Comparison of ENCODE assay signal across 17 cellular contexts in the genomic region with DNA sequence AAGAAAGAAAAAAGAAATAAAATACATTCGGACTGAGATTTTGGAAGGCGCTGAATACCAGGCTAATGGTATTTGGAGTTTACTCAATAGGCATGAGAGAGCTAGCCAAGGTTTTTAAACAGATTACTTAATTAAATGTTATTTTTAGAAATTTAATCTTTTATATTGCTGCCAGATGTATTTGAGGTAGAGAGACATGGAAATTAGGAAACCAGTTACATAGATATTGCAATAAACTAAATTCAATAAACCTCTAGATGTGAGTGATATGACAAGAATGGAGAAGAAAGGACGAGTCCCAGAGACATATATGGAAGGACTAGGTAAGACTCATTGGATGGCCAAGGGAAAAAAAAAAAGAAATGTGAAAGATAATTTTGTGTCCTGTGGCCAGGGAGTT. TPM values are rescaled to one million over a fixed set of nuclear protein-coding genes. Genes with fewer than 3 reads are reported as not detected.
A peak's percentile ranks its signal among the peaks of the same experiment; 100 is the strongest.
DNase-seq lines count a peak whose midpoint lies in the region; ATAC-seq and TF ChIP-seq lines count a peak whose summit lies in the region.
"Had no signal": no experiment of that assay in that cellular context is flagged by ENCODE, and none has a peak within 500 bp of the region (broad histone marks: within the 10 kb centered on the region; RNA-seq: fewer than 3 reads in every experiment).

No MANE protein-coding gene starts in this region.

- H3K27me3 Mint-ChIP-seq in natural killer cell (ENCODE audit: low read depth in 2 of 2), result no peaks in the 10 kb centered on the region
- H3K27me3 Mint-ChIP-seq in natural killer cell treated with Interleukin-12 subunit alpha and Interleukin-12 subunit beta and Interleukin-15 and Interleukin-18, amount 100 ng/mL, for 72 hours, result peaks cover 0 to 2% of the 10 kb centered on the region in 2 donors
- H3K27me3 Mint-ChIP-seq in effector memory CD8-positive, alpha-beta T cell, result no peaks in the 10 kb centered on the region
- H3K27me3 Mint-ChIP-seq: CD4-positive, CD25-positive, alpha-beta regulatory T cell had no signal

- H3K9ac ChIP-seq in SK-N-SH, result no peak overlapping the region
- H3K9ac ChIP-seq: BLaER1 treated with 17β-estradiol and CSF1 and Interleukin-3, amounts not matched to agents 10 nM and 100 nM; GM23248 had no signal

- no peak for TF ChIP-seq EP300 in SK-N-SH (IDR thresholded peaks at IDR 0.05; ENCODE audit: borderline replicate concordance in 1 of 2, low read depth in 1 of 2, low read length in 1 of 2)

- H4K20me1 ChIP-seq in SK-N-SH (ENCODE audit: insufficient read depth), result no peaks in the 10 kb centered on the region
- H4K20me1 ChIP-seq: BLaER1 treated with 17β-estradiol and CSF1 and Interleukin-3, amounts not matched to agents 10 nM and 100 nM had no signal

- no peak overlapping the region for H3K4me3 Mint-ChIP-seq in natural killer cell
- no peak overlapping the region for H3K4me3 Mint-ChIP-seq in natural killer cell treated with Interleukin-12 subunit alpha and Interleukin-12 subunit beta and Interleukin-15 and Interleukin-18, amount 100 ng/mL, for 72 hours
- H3K4me3 Mint-ChIP-seq in effector memory CD8-positive, alpha-beta T cell, result no peak overlapping the region

- H3K9me2 ChIP-seq in SK-N-SH, result no peaks in the 10 kb centered on the region

- no peaks in the 10 kb centered on the region for H3K4me1 Mint-ChIP-seq in natural killer cell
- peaks cover 0 to 3% of the 10 kb centered on the region in 2 donors for H3K4me1 Mint-ChIP-seq in natural killer cell treated with Interleukin-12 subunit alpha and Interleukin-12 subunit beta and Interleukin-15 and Interleukin-18, amount 100 ng/mL, for 72 hours (ENCODE audit: low read depth in 2 of 2)
- peaks cover 0 to 4% of the 10 kb centered on the region in 2 donors for H3K4me1 Mint-ChIP-seq in effector memory CD8-positive, alpha-beta T cell (ENCODE audit: low read depth in 2 of 2)

- CTCF ChIA-PET in SK-N-SH (lab: Yijun Ruan, JAX), result no interaction called here

- no peaks in the 10 kb centered on the region for H3K9me3 ChIP-seq in SK-N-SH
- H3K9me3 ChIP-seq: Caco-2, HAP-1 had no signal

- intact Hi-C loops in natural killer cell (cut with micrococcal nuclease), result no loop called here

- no peaks in the 10 kb centered on the region for H3K79me2 ChIP-seq in SK-N-SH (ENCODE audit: insufficient read depth)

- H3K36me3 Mint-ChIP-seq in natural killer cell, result no peaks in the 10 kb centered on the region
- peaks cover 6% of the 10 kb centered on the region for H3K36me3 Mint-ChIP-seq in natural killer cell treated with Interleukin-12 subunit alpha and Interleukin-12 subunit beta and Interleukin-15 and Interleukin-18, amount 100 ng/mL, for 72 hours
- peaks cover 69% of the 10 kb centered on the region for H3K36me3 Mint-ChIP-seq in effector memory CD8-positive, alpha-beta T cell (ENCODE audit: insufficient read depth)

- H3K27me3 ChIP-seq in SK-N-SH (ENCODE audit: insufficient read depth), result no peaks in the 10 kb centered on the region
- H3K27me3 ChIP-seq: BLaER1 treated with 17β-estradiol and CSF1 and Interleukin-3, amounts not matched to agents 10 nM and 100 nM had no signal

- no peaks in the 10 kb centered on the region for H3K9me3 Mint-ChIP-seq in natural killer cell
- H3K9me3 Mint-ChIP-seq in natural killer cell treated with Interleukin-12 subunit alpha and Interleukin-12 subunit beta and Interleukin-15 and Interleukin-18, amount 100 ng/mL, for 72 hours, result no peaks in the 10 kb centered on the region
- no peaks in the 10 kb centered on the region for H3K9me3 Mint-ChIP-seq in effector memory CD8-positive, alpha-beta T cell
- H3K9me3 Mint-ChIP-seq: CD4-positive, CD25-positive, alpha-beta regulatory T cell had no signal

- H3K27ac ChIP-seq in SK-N-SH (ENCODE audit: low read depth in 2 of 2, low read length in 1 of 2), result no peak overlapping the region
- H3K27ac ChIP-seq: 22Rv1; BLaER1 treated with 17β-estradiol and CSF1 and Interleukin-3, amounts not matched to agents 10 nM and 100 nM; GM23248 had no signal

- no peak overlapping the region for H3K4me2 ChIP-seq in SK-N-SH
- H3K4me2 ChIP-seq: BLaER1 treated with 17β-estradiol and CSF1 and Interleukin-3, amounts not matched to agents 10 nM and 100 nM had no signal

- DNase-seq in natural killer cell (no peak), SK-N-SH (peak; percentile 5), midbrain (lab: John Stamatoyannopoulos, UW) (no peak), DMS79 treated with DMSO at 0.1 percent for 48 hours (lab: John Stamatoyannopoulos, UW) (no peak), MV-4-11 (lab: John Stamatoyannopoulos, UW) (no peak)
- DNase-seq in natural killer cell treated with Interleukin-12 subunit alpha and Interleukin-12 subunit beta and Interleukin-15 and Interleukin-18, amount 100 ng/mL, for 72 hours (ENCODE audit: low spot score), result no peak
- no peak for DNase-seq in effector memory CD8-positive, alpha-beta T cell
- no peak for DNase-seq in activated CD8-positive, alpha-beta memory T cell treated with anti-CD3 and anti-CD28 coated beads, Interleukin-2, amount 50 U/mL, for 4 hours
- DNase-seq: Caco-2; CD4-positive, CD25-positive, alpha-beta regulatory T cell; DMS153; DMS79; GF-D8; GM23248 had no signal

- H3K36me3 ChIP-seq in SK-N-SH (replicated peaks in 1 of 2; ENCODE audit: control insufficient read depth in 1 of 2, insufficient read depth in 2 of 2, low read length in 1 of 2), result peaks cover 0 to 8% of the 10 kb centered on the region in 2 experiments
- H3K36me3 ChIP-seq: HAP-1 had no signal

- POLR2A ChIA-PET in SK-N-SH (lab: Yijun Ruan, JAX), result no interaction called here

- no peak overlapping the region for H3K4me3 ChIP-seq in SK-N-SH (ENCODE audit: low read depth in 2 of 2, low read length in 1 of 2)
- H3K4me3 ChIP-seq: BLaER1 treated with 17β-estradiol and CSF1 and Interleukin-3, amounts not matched to agents 10 nM and 100 nM; GM23248; HAP-1 had no signal

- no peak for TF ChIP-seq CTCF in natural killer cell (IDR thresholded peaks at IDR 0.05)
- TF ChIP-seq CTCF in SK-N-SH (IDR thresholded peaks at IDR 0.05), result no peak

- WGBS in SK-N-SH (ENCODE audit: low lambda C conversion rate), result 34% methylated on average over 3 of the region's 3 CpGs

- H3K4me1 ChIP-seq in SK-N-SH (ENCODE audit: control insufficient read depth in 1 of 2, insufficient read depth in 2 of 2, low read depth in 1 of 2, low read length in 1 of 2), result no peaks in the 10 kb centered on the region
- H3K4me1 ChIP-seq: Caco-2, HAP-1 had no signal

- H2AFZ ChIP-seq in SK-N-SH (ENCODE audit: low read depth), result no peak overlapping the region
- H2AFZ ChIP-seq: GM23248 had no signal

- no peaks in the 10 kb centered on the region for H3F3A ChIP-seq in SK-N-SH (replicated peaks; ENCODE audit: insufficient read depth)

- ATAC-seq in natural killer cell, result no peak
- no peak for ATAC-seq in natural killer cell treated with Interleukin-12 subunit alpha and Interleukin-12 subunit beta and Interleukin-15 and Interleukin-18, amount 100 ng/mL, for 72 hours
- no peak for ATAC-seq in effector memory CD8-positive, alpha-beta T cell (replicated peaks)

- no peak for TF ChIP-seq RAD21 in SK-N-SH (IDR thresholded peaks at IDR 0.05; ENCODE audit: low read length)

- peak overlapping the region; percentile 13 to 71 for H3K27ac Mint-ChIP-seq in natural killer cell
- H3K27ac Mint-ChIP-seq in natural killer cell treated with Interleukin-12 subunit alpha and Interleukin-12 subunit beta and Interleukin-15 and Interleukin-18, amount 100 ng/mL, for 72 hours, result peak overlapping the region in 1 of 2 donors; percentile 19
- peak overlapping the region; percentile 51 to 86 for H3K27ac Mint-ChIP-seq in effector memory CD8-positive, alpha-beta T cell

TF ChIP-seq in SK-N-SH, 30 proteins besides CTCF, POLR2A, EP300 and RAD21:
- TF ChIP-seq CHD2 (IDR thresholded peaks at IDR 0.05; ENCODE audit: low read length, partially characterized antibody) (no peak), IRF3 (IDR thresholded peaks at IDR 0.05; ENCODE audit: low read depth, low read length) (no peak), ZBTB33 (IDR thresholded peaks at IDR 0.05; ENCODE audit: borderline replicate concordance, low read depth) (no peak), GATA2 (CRISPR knock-in tag; IDR thresholded peaks at IDR 0.05) (peak; percentile 27; the same call in 1 of the 2 replicates), ELF1 (IDR thresholded peaks at IDR 0.05) (no peak), EZH2phosphoT487 (IDR thresholded peaks at IDR 0.05; ENCODE audit: borderline replicate concordance, low read depth) (no peak), RXRA (IDR thresholded peaks at IDR 0.05; ENCODE audit: borderline replicate concordance, low read depth) (no peak), POLR2AphosphoS5 (IDR thresholded peaks at IDR 0.05; ENCODE audit: low read depth, low read length) (no peak)

RNA-seq across cellular contexts. Expression of gene IL13RA1, which starts 38.5 kb away (rescaled TPM):
- 1 to 10 TPM; 1.5 to 3.3 (median 2.4) TPM for total RNA-seq in natural killer cell
- under 1 TPM; 0.11 to 0.19 TPM for total RNA-seq in natural killer cell treated with Interleukin-12 subunit alpha and Interleukin-12 subunit beta and Interleukin-15 and Interleukin-18, amount 100 ng/mL, for 72 hours
- polyA plus RNA-seq in SK-N-SH (2012; rRNA removed), result 27.0 and 29.9 TPM in 2 replicates
- 38.7 and 46.4 TPM in 2 replicates for polyA plus RNA-seq in SK-N-SH (2012; cell fraction: cytosol; rRNA removed)
- 9.9 and 16.7 TPM in 2 replicates for polyA plus RNA-seq in SK-N-SH (2012; cell fraction: nucleus; rRNA removed)
- total RNA-seq: CD4-positive, CD25-positive, alpha-beta regulatory T cell had no signal
